Comparison of ENCODE assay signal across 21 cellular contexts in the genomic region with DNA sequence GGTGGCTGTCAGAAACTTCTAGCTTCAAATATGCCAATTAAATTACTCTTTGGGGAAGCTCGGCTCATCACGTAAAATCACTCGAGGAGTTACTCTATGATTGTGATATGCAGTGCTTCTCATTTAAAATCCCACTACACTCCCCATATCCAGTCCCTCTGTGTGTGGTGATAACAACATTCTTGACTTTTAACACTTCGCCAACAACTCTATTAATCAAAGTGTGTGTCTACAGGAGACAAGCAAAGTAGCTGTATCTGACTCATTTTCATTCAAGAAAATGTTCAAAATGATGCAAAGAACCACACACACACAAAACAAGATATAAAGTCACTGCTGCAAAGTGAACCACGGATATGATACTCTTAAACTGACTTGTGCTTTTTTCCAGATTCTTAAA.
"Had no signal": no experiment of that assay in that cellular context is flagged by ENCODE, and none has a peak within 500 bp of the region (broad histone marks: within the 10 kb centered on the region; RNA-seq: fewer than 3 reads in every experiment).

No MANE protein-coding gene starts in this region.

- H3K36me3 ChIP-seq: esophagus muscularis mucosa, gastroesophageal sphincter, heart left ventricle, lower lobe of right lung had no signal

- H3K4me1 ChIP-seq: esophagus muscularis mucosa, gastroesophageal sphincter, heart left ventricle, lower lobe of right lung had no signal

- H3K27me3 ChIP-seq: foreskin keratinocyte, hepatocyte had no signal

- DNase-seq: dermis blood vessel endothelial cell; dorsolateral prefrontal cortex; effector CD4-positive, alpha-beta T cell; effector memory CD4-positive, alpha-beta T cell; foreskin keratinocyte; heart left ventricle; hypothalamus; immature natural killer cell; islet precursor cell; kidney; kidney glomerular epithelial cell; left colon; left ventricle myocardium superior; lower lobe of right lung; mesenchymal stem cell; midbrain had no signal

- H3K27ac ChIP-seq: coronary artery, dorsolateral prefrontal cortex, esophagus muscularis mucosa, foreskin keratinocyte, gastroesophageal sphincter, heart left ventricle, hepatocyte, lower lobe of right lung had no signal

- ATAC-seq: foreskin keratinocyte, gastroesophageal sphincter, heart left ventricle, left colon, left lobe of liver, left ventricle myocardium superior, lower lobe of right lung had no signal

- H3K4me3 ChIP-seq: coronary artery, dorsolateral prefrontal cortex, esophagus muscularis mucosa, gastroesophageal sphincter, heart left ventricle, hepatocyte, lower lobe of right lung had no signal

- H3K9me3 ChIP-seq: esophagus muscularis mucosa, gastroesophageal sphincter, heart left ventricle, lower lobe of right lung had no signal
